Comparison of ENCODE assay signal across 1 cellular context in the genomic region with DNA sequence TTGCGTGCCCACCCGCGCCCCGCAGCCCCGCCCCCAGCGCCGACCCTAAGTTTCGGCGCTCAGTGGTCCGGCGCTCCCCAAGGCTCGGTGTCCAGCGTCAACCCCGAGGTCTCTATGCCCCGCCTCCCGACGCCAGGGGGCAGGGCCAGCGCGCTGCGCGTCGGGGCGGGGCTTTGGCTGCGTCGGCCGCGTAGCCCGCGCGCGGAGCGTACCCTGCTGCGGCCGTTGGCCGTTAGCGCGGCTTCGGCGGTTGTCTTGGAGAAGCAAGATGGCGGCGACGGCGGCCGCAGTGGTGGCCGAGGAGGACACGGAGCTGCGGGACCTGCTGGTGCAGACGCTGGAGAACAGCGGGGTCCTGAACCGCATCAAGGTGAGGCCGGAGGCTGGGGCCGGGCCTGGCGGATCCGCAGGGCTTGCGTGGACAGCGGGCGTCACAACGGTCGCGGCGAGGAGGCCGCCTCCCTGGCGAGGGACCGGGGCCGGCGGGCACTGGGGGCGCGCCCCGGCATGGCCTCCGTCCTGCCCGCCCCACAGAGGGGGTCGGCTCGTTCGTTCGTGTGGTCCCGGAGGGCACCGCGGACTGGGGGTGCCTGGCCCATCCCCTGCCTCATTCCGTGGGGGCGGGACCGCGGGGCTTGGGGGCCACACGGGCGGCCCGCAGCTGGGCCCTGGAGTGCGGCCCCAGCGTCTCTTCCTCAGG.
TF ChIP-seq lines count a peak whose summit lies in the region.

A gene with protein sequence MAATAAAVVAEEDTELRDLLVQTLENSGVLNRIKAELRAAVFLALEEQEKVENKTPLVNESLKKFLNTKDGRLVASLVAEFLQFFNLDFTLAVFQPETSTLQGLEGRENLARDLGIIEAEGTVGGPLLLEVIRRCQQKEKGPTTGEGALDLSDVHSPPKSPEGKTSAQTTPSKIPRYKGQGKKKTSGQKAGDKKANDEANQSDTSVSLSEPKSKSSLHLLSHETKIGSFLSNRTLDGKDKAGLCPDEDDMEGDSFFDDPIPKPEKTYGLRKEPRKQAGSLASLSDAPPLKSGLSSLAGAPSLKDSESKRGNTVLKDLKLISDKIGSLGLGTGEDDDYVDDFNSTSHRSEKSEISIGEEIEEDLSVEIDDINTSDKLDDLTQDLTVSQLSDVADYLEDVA (plus strand): TSS at position 253 of the 700 bp plus-strand sequence. CDS start 16 bp downstream, at position 269.

TF ChIP-seq in K562, 482 proteins besides CTCF, POLR2A, EP300 and RAD21 (continued from another document and continues in another):
- TF ChIP-seq, protein P1, sequence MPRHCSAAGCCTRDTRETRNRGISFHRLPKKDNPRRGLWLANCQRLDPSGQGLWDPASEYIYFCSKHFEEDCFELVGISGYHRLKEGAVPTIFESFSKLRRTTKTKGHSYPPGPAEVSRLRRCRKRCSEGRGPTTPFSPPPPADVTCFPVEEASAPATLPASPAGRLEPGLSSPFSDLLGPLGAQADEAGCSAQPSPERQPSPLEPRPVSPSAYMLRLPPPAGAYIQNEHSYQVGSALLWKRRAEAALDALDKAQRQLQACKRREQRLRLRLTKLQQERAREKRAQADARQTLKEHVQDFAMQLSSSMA (CRISPR knock-in tag; IDR thresholded peaks at IDR 0.05), result peak; percentile 69; the same call in 1 of the 2 replicates
- TF ChIP-seq ILF3 (IDR thresholded peaks at IDR 0.05; ENCODE audit: borderline replicate concordance) (no peak), ZZZ3 (IDR thresholded peaks at IDR 0.05) (no peak), NR3C1 (CRISPR knock-in tag; IDR thresholded peaks at IDR 0.05) (no peak), SAFB (IDR thresholded peaks at IDR 0.05; ENCODE audit: borderline replicate concordance, low read depth, low read length) (no peak), ZSCAN29 (IDR thresholded peaks at IDR 0.05) (no peak), ZNF311 (CRISPR knock-in tag; IDR thresholded peaks at IDR 0.05) (no peak), RBM15 (IDR thresholded peaks at IDR 0.05; ENCODE audit: insufficient read depth, low read length) (no peak), HNRNPL (IDR thresholded peaks at IDR 0.05; ENCODE audit: low read depth, low read length) (peak; percentile 22; the same call in 1 of the 2 replicates), SPI1 (IDR thresholded peaks at IDR 0.05; ENCODE audit: borderline replicate concordance, low read depth, low read length) (no peak), GTF2F1 (IDR thresholded peaks at IDR 0.05; ENCODE audit: low read depth, low read length) (no peak), RBBP5 (IDR thresholded peaks at IDR 0.05; ENCODE audit: borderline replicate concordance, insufficient read depth, low read length, poor library complexity, severe bottlenecking) (peak; percentile 94), NBN (IDR thresholded peaks at IDR 0.05; ENCODE audit: low read depth) (no peak), PCBP1 (IDR thresholded peaks at IDR 0.05; ENCODE audit: low read depth, low read length, poor library complexity, severe bottlenecking) (peak; percentile 72), ZNF75A (CRISPR knock-in tag; IDR thresholded peaks at IDR 0.05) (no peak), ZNF79 (CRISPR knock-in tag; IDR thresholded peaks at IDR 0.05; ENCODE audit: low read depth) (no peak), KDM4B (IDR thresholded peaks at IDR 0.05; ENCODE audit: borderline replicate concordance in 2 of 2, low read depth in 1 of 2) (no peak), CBX5 (IDR thresholded peaks at IDR 0.05; ENCODE audit: borderline replicate concordance, low read depth) (no peak), ZNF165 (CRISPR knock-in tag; IDR thresholded peaks at IDR 0.05; ENCODE audit: borderline replicate concordance) (no peak), ATF7 (IDR thresholded peaks at IDR 0.05) (peak; percentile 66; the same call in 1 of the 2 replicates), ZNF766 (CRISPR knock-in tag; conservative IDR thresholded peaks at IDR 0.05) (0 out of 2 replicates have a peak, but pooled peaks have one; percentile 43), NFRKB (IDR thresholded peaks at IDR 0.05; ENCODE audit: low read depth) (peak; percentile 60; the same call in 1 of the 2 replicates), TAF7 (tag; IDR thresholded peaks at IDR 0.05) (peak; percentile 14; the same call in 1 of the 2 replicates), FOXJ2 (tag; IDR thresholded peaks at IDR 0.05) (no peak), KLF6 (CRISPR knock-in tag; IDR thresholded peaks at IDR 0.05; ENCODE audit: borderline replicate concordance) (no peak), CHD4 (IDR thresholded peaks at IDR 0.05; ENCODE audit: insufficient read depth, insufficient replicate concordance, low read depth, low read length, poor library complexity, severe bottlenecking) (no peak), STAG1 (CRISPR knock-in tag; IDR thresholded peaks at IDR 0.05; ENCODE audit: borderline replicate concordance) (0 out of 2 replicates have a peak, but pooled peaks have one; percentile 28), ZNF24 (IDR thresholded peaks at IDR 0.05) (peak; percentile 100), SMARCA5 (IDR thresholded peaks at IDR 0.05) (no peak), MYC (IDR thresholded peaks at IDR 0.05; ENCODE audit: low read depth, low read length) (peak; percentile 47), MYC (CRISPR knock-in tag; IDR thresholded peaks at IDR 0.05; ENCODE audit: borderline replicate concordance, low read depth) (no peak), ASH1L (IDR thresholded peaks at IDR 0.05; ENCODE audit: borderline replicate concordance, low read depth, partially characterized antibody) (no peak), NFIC (IDR thresholded peaks at IDR 0.05) (no peak), ZNF76 (CRISPR knock-in tag; IDR thresholded peaks at IDR 0.05; ENCODE audit: borderline replicate concordance) (peak; percentile 42; the same call in 1 of the 2 replicates), TARDBP (IDR thresholded peaks at IDR 0.05) (no peak), HDAC2 (IDR thresholded peaks at IDR 0.05) (0 out of 2 replicates have a peak, but pooled peaks have one; percentile 37), KLF13 (tag; IDR thresholded peaks at IDR 0.05; ENCODE audit: borderline replicate concordance, low read depth) (no peak), CEBPG (CRISPR knock-in tag; IDR thresholded peaks at IDR 0.05) (no peak), CEBPG (tag; conservative IDR thresholded peaks at IDR 0.05 in 1 of 2, IDR thresholded peaks at IDR 0.05 in 1 of 2) (no peak)
- TF ChIP-seq, protein P2, sequence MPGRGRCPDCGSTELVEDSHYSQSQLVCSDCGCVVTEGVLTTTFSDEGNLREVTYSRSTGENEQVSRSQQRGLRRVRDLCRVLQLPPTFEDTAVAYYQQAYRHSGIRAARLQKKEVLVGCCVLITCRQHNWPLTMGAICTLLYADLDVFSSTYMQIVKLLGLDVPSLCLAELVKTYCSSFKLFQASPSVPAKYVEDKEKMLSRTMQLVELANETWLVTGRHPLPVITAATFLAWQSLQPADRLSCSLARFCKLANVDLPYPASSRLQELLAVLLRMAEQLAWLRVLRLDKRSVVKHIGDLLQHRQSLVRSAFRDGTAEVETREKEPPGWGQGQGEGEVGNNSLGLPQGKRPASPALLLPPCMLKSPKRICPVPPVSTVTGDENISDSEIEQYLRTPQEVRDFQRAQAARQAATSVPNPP (IDR thresholded peaks at IDR 0.05; ENCODE audit: borderline replicate concordance, insufficient read depth, insufficient read length), result no peak
- TF ChIP-seq, protein P3, sequence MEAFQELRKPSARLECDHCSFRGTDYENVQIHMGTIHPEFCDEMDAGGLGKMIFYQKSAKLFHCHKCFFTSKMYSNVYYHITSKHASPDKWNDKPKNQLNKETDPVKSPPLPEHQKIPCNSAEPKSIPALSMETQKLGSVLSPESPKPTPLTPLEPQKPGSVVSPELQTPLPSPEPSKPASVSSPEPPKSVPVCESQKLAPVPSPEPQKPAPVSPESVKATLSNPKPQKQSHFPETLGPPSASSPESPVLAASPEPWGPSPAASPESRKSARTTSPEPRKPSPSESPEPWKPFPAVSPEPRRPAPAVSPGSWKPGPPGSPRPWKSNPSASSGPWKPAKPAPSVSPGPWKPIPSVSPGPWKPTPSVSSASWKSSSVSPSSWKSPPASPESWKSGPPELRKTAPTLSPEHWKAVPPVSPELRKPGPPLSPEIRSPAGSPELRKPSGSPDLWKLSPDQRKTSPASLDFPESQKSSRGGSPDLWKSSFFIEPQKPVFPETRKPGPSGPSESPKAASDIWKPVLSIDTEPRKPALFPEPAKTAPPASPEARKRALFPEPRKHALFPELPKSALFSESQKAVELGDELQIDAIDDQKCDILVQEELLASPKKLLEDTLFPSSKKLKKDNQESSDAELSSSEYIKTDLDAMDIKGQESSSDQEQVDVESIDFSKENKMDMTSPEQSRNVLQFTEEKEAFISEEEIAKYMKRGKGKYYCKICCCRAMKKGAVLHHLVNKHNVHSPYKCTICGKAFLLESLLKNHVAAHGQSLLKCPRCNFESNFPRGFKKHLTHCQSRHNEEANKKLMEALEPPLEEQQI (IDR thresholded peaks at IDR 0.05), result no peak
- TF ChIP-seq, protein P4, sequence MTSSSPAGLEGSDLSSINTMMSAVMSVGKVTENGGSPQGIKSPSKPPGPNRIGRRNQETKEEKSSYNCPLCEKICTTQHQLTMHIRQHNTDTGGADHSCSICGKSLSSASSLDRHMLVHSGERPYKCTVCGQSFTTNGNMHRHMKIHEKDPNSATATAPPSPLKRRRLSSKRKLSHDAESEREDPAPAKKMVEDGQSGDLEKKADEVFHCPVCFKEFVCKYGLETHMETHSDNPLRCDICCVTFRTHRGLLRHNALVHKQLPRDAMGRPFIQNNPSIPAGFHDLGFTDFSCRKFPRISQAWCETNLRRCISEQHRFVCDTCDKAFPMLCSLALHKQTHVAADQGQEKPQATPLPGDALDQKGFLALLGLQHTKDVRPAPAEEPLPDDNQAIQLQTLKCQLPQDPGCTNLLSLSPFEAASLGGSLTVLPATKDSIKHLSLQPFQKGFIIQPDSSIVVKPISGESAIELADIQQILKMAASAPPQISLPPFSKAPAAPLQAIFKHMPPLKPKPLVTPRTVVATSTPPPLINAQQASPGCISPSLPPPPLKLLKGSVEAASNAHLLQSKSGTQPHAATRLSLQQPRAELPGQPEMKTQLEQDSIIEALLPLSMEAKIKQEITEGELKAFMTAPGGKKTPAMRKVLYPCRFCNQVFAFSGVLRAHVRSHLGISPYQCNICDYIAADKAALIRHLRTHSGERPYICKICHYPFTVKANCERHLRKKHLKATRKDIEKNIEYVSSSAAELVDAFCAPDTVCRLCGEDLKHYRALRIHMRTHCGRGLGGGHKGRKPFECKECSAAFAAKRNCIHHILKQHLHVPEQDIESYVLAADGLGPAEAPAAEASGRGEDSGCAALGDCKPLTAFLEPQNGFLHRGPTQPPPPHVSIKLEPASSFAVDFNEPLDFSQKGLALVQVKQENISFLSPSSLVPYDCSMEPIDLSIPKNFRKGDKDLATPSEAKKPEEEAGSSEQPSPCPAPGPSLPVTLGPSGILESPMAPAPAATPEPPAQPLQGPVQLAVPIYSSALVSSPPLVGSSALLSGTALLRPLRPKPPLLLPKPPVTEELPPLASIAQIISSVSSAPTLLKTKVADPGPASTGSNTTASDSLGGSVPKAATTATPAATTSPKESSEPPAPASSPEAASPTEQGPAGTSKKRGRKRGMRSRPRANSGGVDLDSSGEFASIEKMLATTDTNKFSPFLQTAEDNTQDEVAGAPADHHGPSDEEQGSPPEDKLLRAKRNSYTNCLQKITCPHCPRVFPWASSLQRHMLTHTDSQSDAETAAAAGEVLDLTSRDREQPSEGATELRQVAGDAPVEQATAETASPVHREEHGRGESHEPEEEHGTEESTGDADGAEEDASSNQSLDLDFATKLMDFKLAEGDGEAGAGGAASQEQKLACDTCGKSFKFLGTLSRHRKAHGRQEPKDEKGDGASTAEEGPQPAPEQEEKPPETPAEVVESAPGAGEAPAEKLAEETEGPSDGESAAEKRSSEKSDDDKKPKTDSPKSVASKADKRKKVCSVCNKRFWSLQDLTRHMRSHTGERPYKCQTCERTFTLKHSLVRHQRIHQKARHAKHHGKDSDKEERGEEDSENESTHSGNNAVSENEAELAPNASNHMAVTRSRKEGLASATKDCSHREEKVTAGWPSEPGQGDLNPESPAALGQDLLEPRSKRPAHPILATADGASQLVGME (CRISPR knock-in tag; IDR thresholded peaks at IDR 0.05), result no peak
- TF ChIP-seq, protein P5, sequence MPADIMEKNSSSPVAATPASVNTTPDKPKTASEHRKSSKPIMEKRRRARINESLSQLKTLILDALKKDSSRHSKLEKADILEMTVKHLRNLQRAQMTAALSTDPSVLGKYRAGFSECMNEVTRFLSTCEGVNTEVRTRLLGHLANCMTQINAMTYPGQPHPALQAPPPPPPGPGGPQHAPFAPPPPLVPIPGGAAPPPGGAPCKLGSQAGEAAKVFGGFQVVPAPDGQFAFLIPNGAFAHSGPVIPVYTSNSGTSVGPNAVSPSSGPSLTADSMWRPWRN (IDR thresholded peaks at IDR 0.05; ENCODE audit: low read depth), result no peak
- TF ChIP-seq, protein P6, sequence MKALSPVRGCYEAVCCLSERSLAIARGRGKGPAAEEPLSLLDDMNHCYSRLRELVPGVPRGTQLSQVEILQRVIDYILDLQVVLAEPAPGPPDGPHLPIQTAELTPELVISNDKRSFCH (CRISPR knock-in tag; IDR thresholded peaks at IDR 0.05), result no peak
- TF ChIP-seq, protein P6 (tag; IDR thresholded peaks at IDR 0.05), result peak; percentile 71; the same call in 1 of the 2 replicates
- TF ChIP-seq, protein P7, sequence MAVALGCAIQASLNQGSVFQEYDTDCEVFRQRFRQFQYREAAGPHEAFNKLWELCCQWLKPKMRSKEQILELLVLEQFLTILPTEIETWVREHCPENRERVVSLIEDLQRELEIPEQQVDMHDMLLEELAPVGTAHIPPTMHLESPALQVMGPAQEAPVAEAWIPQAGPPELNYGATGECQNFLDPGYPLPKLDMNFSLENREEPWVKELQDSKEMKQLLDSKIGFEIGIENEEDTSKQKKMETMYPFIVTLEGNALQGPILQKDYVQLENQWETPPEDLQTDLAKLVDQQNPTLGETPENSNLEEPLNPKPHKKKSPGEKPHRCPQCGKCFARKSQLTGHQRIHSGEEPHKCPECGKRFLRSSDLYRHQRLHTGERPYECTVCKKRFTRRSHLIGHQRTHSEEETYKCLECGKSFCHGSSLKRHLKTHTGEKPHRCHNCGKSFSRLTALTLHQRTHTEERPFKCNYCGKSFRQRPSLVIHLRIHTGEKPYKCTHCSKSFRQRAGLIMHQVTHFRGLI (CRISPR knock-in tag; IDR thresholded peaks at IDR 0.05), result no peak
- TF ChIP-seq, protein P8, sequence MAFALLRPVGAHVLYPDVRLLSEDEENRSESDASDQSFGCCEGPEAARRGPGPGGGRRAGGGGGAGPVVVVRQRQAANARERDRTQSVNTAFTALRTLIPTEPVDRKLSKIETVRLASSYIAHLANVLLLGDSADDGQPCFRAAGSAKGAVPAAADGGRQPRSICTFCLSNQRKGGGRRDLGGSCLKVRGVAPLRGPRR (CRISPR knock-in tag; IDR thresholded peaks at IDR 0.05), result no peak
- TF ChIP-seq, protein P9, sequence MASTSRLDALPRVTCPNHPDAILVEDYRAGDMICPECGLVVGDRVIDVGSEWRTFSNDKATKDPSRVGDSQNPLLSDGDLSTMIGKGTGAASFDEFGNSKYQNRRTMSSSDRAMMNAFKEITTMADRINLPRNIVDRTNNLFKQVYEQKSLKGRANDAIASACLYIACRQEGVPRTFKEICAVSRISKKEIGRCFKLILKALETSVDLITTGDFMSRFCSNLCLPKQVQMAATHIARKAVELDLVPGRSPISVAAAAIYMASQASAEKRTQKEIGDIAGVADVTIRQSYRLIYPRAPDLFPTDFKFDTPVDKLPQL (IDR thresholded peaks at IDR 0.05; ENCODE audit: extremely low read depth, insufficient read length), result peak; percentile 73
